Comparison of ENCODE assay signal across 20 cellular contexts in the genomic region with DNA sequence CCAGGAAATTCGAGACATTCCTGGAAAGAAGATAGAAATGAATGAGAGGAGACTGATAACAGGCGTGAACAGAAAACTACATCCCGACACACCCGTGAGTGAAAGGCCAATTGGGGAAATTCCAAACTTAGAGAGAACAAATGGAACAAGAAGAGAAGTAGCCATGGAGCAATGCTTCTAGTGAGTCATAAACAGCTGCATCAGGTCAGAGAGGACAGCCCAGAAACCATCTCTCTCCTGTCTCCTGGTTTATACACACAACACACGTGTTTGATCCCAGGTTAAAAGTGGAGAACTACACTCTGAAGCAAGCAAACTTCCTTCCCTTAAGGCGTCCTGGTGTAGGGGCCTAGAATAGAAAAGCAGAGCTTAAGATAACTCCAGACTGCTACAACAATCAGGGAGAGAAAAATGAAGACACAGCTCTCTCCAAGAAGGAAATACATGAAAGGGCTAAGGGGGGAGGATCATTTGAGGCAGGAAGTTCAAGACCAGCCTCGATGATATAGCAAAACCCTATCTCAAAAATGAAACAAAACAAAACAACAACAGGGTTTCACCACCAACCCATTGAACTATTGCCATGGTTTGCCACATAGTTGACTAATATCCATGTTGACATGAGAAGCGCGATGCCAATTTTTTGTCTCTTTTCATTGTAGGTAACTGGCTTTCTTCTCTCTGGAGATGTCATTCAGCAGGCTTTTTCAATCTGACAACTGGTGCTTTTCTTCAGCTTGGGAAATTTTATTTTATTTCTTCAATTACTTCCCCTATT. TPM values are rescaled to one million over a fixed set of nuclear protein-coding genes. Genes with fewer than 3 reads are reported as not detected.
A peak's percentile ranks its signal among the peaks of the same experiment; 100 is the strongest.
DNase-seq lines count a peak whose midpoint lies in the region; ATAC-seq and TF ChIP-seq lines count a peak whose summit lies in the region.
"Had no signal": no experiment of that assay in that cellular context is flagged by ENCODE, and none has a peak within 500 bp of the region (broad histone marks: within the 10 kb centered on the region; RNA-seq: fewer than 3 reads in every experiment).

No MANE protein-coding gene starts in this region.

- H3K36me3 Mint-ChIP-seq in MCF 10A (ENCODE audit: insufficient read depth, unreplicated experiment) = no peaks in the 10 kb centered on the region
- no peaks in the 10 kb centered on the region for H3K36me3 Mint-ChIP-seq in stimulated activated effector memory CD8-positive, alpha-beta T cell treated with anti-CD3 and anti-CD28 coated beads, Interleukin-12 subunit alpha, Interleukin-12 subunit beta, amount 100 ng/mL, for 72 hours

- POLR2A ChIA-PET in MCF 10A (lab: Yijun Ruan, JAX) = interaction anchor here (1.0 to 2.1 kb wide), 5 partner anchors 12 to 577 kb away, joined by 3 to 7 read pairs (median 4); no protein-coding TSS in a partner anchor

- WGBS in body of pancreas, 2 donors = 58 to 59% methylated on average over 9 of the region's 9 CpGs

- H3K9me3 Mint-ChIP-seq in MCF 10A (ENCODE audit: unreplicated experiment) = no peaks in the 10 kb centered on the region
- no peaks in the 10 kb centered on the region for H3K9me3 Mint-ChIP-seq in stimulated activated effector memory CD8-positive, alpha-beta T cell treated with anti-CD3 and anti-CD28 coated beads, Interleukin-12 subunit alpha, Interleukin-12 subunit beta, amount 100 ng/mL, for 72 hours

- intact Hi-C loops in MCF 10A (cut with micrococcal nuclease) (no loop called here), breast epithelium (cut with DNase I; ENCODE audit: low total_unique reads) (no loop called here), body of pancreas (cut with DNase I) (no loop called here)

- H3K27ac ChIP-seq in breast epithelium (no peak overlapping the region), body of pancreas (no peak overlapping the region)
- H3K27ac ChIP-seq: epithelial cell of prostate, ovary, SK-N-MC, VCaP had no signal

- peak; percentile 72 for ATAC-seq in stimulated activated effector memory CD8-positive, alpha-beta T cell treated with anti-CD3 and anti-CD28 coated beads, Interleukin-12 subunit alpha, Interleukin-12 subunit beta, amount 100 ng/mL, for 72 hours
- no peak for ATAC-seq in body of pancreas
- ATAC-seq: left lobe of liver had no signal

- H3K4me1 Mint-ChIP-seq in MCF 10A (ENCODE audit: insufficient read depth, unreplicated experiment) = peaks cover 29% of the 10 kb centered on the region
- peaks cover 29% of the 10 kb centered on the region for H3K4me1 Mint-ChIP-seq in stimulated activated effector memory CD8-positive, alpha-beta T cell treated with anti-CD3 and anti-CD28 coated beads, Interleukin-12 subunit alpha, Interleukin-12 subunit beta, amount 100 ng/mL, for 72 hours

- H3K4me3 Mint-ChIP-seq in MCF 10A (ENCODE audit: unreplicated experiment) = peak overlapping the region; percentile 12
- H3K4me3 Mint-ChIP-seq in stimulated activated effector memory CD8-positive, alpha-beta T cell treated with anti-CD3 and anti-CD28 coated beads, Interleukin-12 subunit alpha, Interleukin-12 subunit beta, amount 100 ng/mL, for 72 hours = no peak overlapping the region
- H3K4me3 Mint-ChIP-seq: activated naive CD8-positive, alpha-beta T cell; HFFc6 had no signal

- H3K4me1 ChIP-seq in breast epithelium (no peaks in the 10 kb centered on the region), body of pancreas (no peaks in the 10 kb centered on the region)

- no TSS peak for BruUV-seq in MCF 10A (replicated peaks; lab: Mats Ljungman, UMichigan)

- H3K27me3 ChIP-seq in breast epithelium (no peaks in the 10 kb centered on the region), body of pancreas (no peaks in the 10 kb centered on the region)
- H3K27me3 ChIP-seq: ovary had no signal

- no peak overlapping the region for H3K27ac Mint-ChIP-seq in MCF 10A (ENCODE audit: low read depth, unreplicated experiment)
- H3K27ac Mint-ChIP-seq in stimulated activated effector memory CD8-positive, alpha-beta T cell treated with anti-CD3 and anti-CD28 coated beads, Interleukin-12 subunit alpha, Interleukin-12 subunit beta, amount 100 ng/mL, for 72 hours = peak overlapping the region; percentile 4
- H3K27ac Mint-ChIP-seq: activated naive CD8-positive, alpha-beta T cell; HFFc6 had no signal

- H3K36me3 ChIP-seq in breast epithelium (no peaks in the 10 kb centered on the region), body of pancreas (replicated peaks in 1 of 2; ENCODE audit: insufficient read depth in 1 of 2, low read depth in 2 of 2) (no peaks in the 10 kb centered on the region)
- H3K36me3 ChIP-seq: ovary had no signal

- DNase-seq in MCF 10A (ENCODE audit: unreplicated experiment) (peak; percentile 86), breast epithelium (ENCODE audit: low spot score in 2 of 2) (no peak), NB4 (ENCODE audit: low read depth) (peak; percentile 32), fibroblast of mammary gland (ENCODE audit: low read depth) (peak; percentile 89), body of pancreas (no peak), midbrain (lab: John Stamatoyannopoulos, UW) (no peak), NCI-H1417 (lab: John Stamatoyannopoulos, UW) (no peak)
- no peak for DNase-seq in stimulated activated effector memory CD8-positive, alpha-beta T cell treated with anti-CD3 and anti-CD28 coated beads, Interleukin-12 subunit alpha, Interleukin-12 subunit beta, amount 100 ng/mL, for 72 hours (ENCODE audit: low spot score in 2 of 2)
- DNase-seq: DMS153; HFFc6; hypothalamus; NCI-H1048; NCI-H2171 treated with DMSO at 0.1 percent for 48 hours; NK-92 treated with Interleukin-12 subunit alpha and Interleukin-12 subunit beta, amount 100 ng/mL, for 24 hours; ovary had no signal

- H3K9me3 ChIP-seq in breast epithelium = no peaks in the 10 kb centered on the region
- H3K9me3 ChIP-seq in body of pancreas = no peaks in the 10 kb centered on the region
- H3K9me3 ChIP-seq: ovary had no signal

- CTCF ChIA-PET in MCF 10A (lab: Yijun Ruan, JAX) = interaction anchor here (0.7 to 1.6 kb wide), 3 partner anchors 241 to 1854 kb away, joined by 3 read pairs; no protein-coding TSS in a partner anchor

- peaks cover 27% of the 10 kb centered on the region for H3K27me3 Mint-ChIP-seq in MCF 10A (ENCODE audit: insufficient read depth, unreplicated experiment)
- H3K27me3 Mint-ChIP-seq: activated naive CD8-positive, alpha-beta T cell had no signal

- H3K4me3 ChIP-seq in breast epithelium (no peak overlapping the region), NB4 (ENCODE audit: low read depth, low read length) (no peak overlapping the region), fibroblast of mammary gland (ENCODE audit: control insufficient read depth, low read depth, low read length) (no peak overlapping the region), body of pancreas (no peak overlapping the region)
- H3K4me3 ChIP-seq: ovary, SK-N-MC had no signal

- TF ChIP-seq POLR2A in breast epithelium (IDR thresholded peaks at IDR 0.05) (no peak), NB4 (IDR thresholded peaks at IDR 0.05; ENCODE audit: extremely low read depth, insufficient read length) (no peak), body of pancreas (IDR thresholded peaks at IDR 0.05) (no peak)

- TF ChIP-seq CTCF in MCF 10A (IDR thresholded peaks at IDR 0.05; ENCODE audit: unreplicated experiment) = no peak
- TF ChIP-seq CTCF in breast epithelium (IDR thresholded peaks at IDR 0.05) = no peak
- no peak for TF ChIP-seq CTCF in NB4 (IDR thresholded peaks at IDR 0.05; ENCODE audit: low read depth, low read length)
- TF ChIP-seq CTCF in fibroblast of mammary gland (conservative IDR thresholded peaks at IDR 0.05; ENCODE audit: control insufficient read depth, insufficient read depth, low read depth, low read length) = no peak
- no peak for TF ChIP-seq CTCF in body of pancreas (IDR thresholded peaks at IDR 0.05)

RNA-seq across cellular contexts. Expression of a gene that starts 26.9 kb away (rescaled TPM):
- total RNA-seq in MCF 10A (2022) (not detected in 2 replicates), breast epithelium (10 to 100 TPM in 2 of 3 donors, 1 to 10 TPM in 1; 8.9 to 81.4 (median 24.6) TPM), body of pancreas (1 to 10 TPM in 1 of 2 donors, under 1 TPM in 1; 0.99 to 4.4 TPM)
- total RNA-seq: HFFc6 had no signal

Comparison
In these comparisons a context has a peak if more than half of its experiments do, and no peak if none do; other contexts are left out.
1. DNase-seq: peak in MCF 10A (single experiment), NB4 (single experiment) and fibroblast of mammary gland (single experiment); none in breast epithelium (0 of 2), stimulated activated effector memory CD8-positive, alpha-beta T cell treated with anti-CD3 and anti-CD28 coated beads, Interleukin-12 subunit alpha, Interleukin-12 subunit beta, amount 100 ng/mL, for 72 hours (0 of 2), body of pancreas (0 of 4), midbrain (single experiment) and NCI-H1417 (0 of 3).